14 cellular contexts compared by ENCODE assay signal in genomic region chr3:101043687-101044078, GRCh38. TPM values are rescaled to one million over a fixed set of nuclear protein-coding genes. Genes with fewer than 3 reads are reported as not detected.
A peak's percentile ranks its signal among the peaks of the same experiment; 100 is the strongest.
DNase-seq lines count a peak whose midpoint lies in the region; ATAC-seq and TF ChIP-seq lines count a peak whose summit lies in the region.
"Had no signal": no experiment of that assay in that cellular context is flagged by ENCODE, and none has a peak within 500 bp of the region (broad histone marks: within the 10 kb centered on the region; RNA-seq: fewer than 3 reads in every experiment).

No MANE protein-coding gene starts in this region.

- no peak for TF ChIP-seq RAD21 in IMR-90 (IDR thresholded peaks at IDR 0.05; ENCODE audit: low read length)

- no peak overlapping the region for H2AK5ac ChIP-seq in IMR-90 (ENCODE audit: low read depth, low read length)

- H3K56ac ChIP-seq in IMR-90 (ENCODE audit: extremely low read depth, insufficient read depth, low read length) = no peak overlapping the region

- H2AFZ ChIP-seq in IMR-90 (replicated peaks; ENCODE audit: low read length, poor library complexity) = no peak overlapping the region

- no peaks in the 10 kb centered on the region for H4K20me1 ChIP-seq in IMR-90 (ENCODE audit: insufficient read depth, low read length)

- H4K8ac ChIP-seq in IMR-90 (ENCODE audit: low read depth in 2 of 2, low read length in 2 of 2) = no peak overlapping the region

- H3K27ac Mint-ChIP-seq in natural killer cell = no peak overlapping the region
- H3K27ac Mint-ChIP-seq: CD4-positive, alpha-beta T cell; H9 had no signal

- intact Hi-C loops in IMR-90 (cut with micrococcal nuclease) = no loop called here
- intact Hi-C loops in natural killer cell (cut with micrococcal nuclease) = no loop called here

- H3K36me3 Mint-ChIP-seq in natural killer cell = no peaks in the 10 kb centered on the region

- H3K4me1 ChIP-seq in IMR-90 (ENCODE audit: control insufficient read depth, insufficient read depth, low read length) (peaks cover 1% of the 10 kb centered on the region; the same call in 1 of the 2 replicates), SJCRH30 (peaks cover 27% of the 10 kb centered on the region), skeletal muscle satellite cell (ENCODE audit: control insufficient read depth, insufficient read depth, low read length) (peaks cover 30% of the 10 kb centered on the region)
- H3K4me1 ChIP-seq: Caco-2 had no signal

- H3K4me3 ChIP-seq in IMR-90 (ENCODE audit: insufficient read depth, low read depth, low read length) (no peak overlapping the region), SJCRH30 (no peak overlapping the region), skeletal muscle satellite cell (ENCODE audit: low read length) (no peak overlapping the region)

- ATAC-seq in IMR-90 (ENCODE audit: low read depth) (peak; percentile 62), natural killer cell (no peak), HG02938 (IDR thresholded peaks at IDR 0.05; ENCODE audit: unreplicated experiment) (no peak)

- H3K23ac ChIP-seq in IMR-90 (ENCODE audit: low read depth, low read length) = no peak overlapping the region

- H2AK9ac ChIP-seq in IMR-90 (replicated peaks; ENCODE audit: low read depth, low read length, poor library complexity) = no peak overlapping the region

- H3K18ac ChIP-seq in IMR-90 (ENCODE audit: low read depth, low read length) = no peak overlapping the region

- BruUV-seq in IMR-90 (replicated peaks; lab: Mats Ljungman, UMichigan) = no TSS peak

- H2BK15ac ChIP-seq in IMR-90 (ENCODE audit: low read depth, low read length) = no peak overlapping the region

- no peak overlapping the region for H3K4me3 Mint-ChIP-seq in natural killer cell
- H3K4me3 Mint-ChIP-seq: CD4-positive, alpha-beta T cell; H9 had no signal

- H2BK5ac ChIP-seq in IMR-90 (ENCODE audit: low read depth, low read length, poor library complexity, severe bottlenecking) = peak overlapping the region; percentile 54

- TF ChIP-seq POLR2A in IMR-90 (IDR thresholded peaks at IDR 0.05; ENCODE audit: low read depth, low read length) = no peak

- H3K9ac ChIP-seq in IMR-90 (ENCODE audit: low read depth, low read length) = no peak overlapping the region
- peak overlapping the region; percentile 51 for H3K9ac ChIP-seq in skeletal muscle satellite cell (ENCODE audit: low read depth, low read length)

- peaks cover 12% of the 10 kb centered on the region in 2 donors for H3K9me3 Mint-ChIP-seq in natural killer cell
- H3K9me3 Mint-ChIP-seq: CD4-positive, alpha-beta T cell had no signal

- no peaks in the 10 kb centered on the region for H3K9me3 ChIP-seq in IMR-90 (ENCODE audit: control insufficient read depth, insufficient read depth, low read length)
- H3K9me3 ChIP-seq in SJCRH30 (replicated peaks) = 0 out of 2 replicates have a peak, but pooled peaks cover 4% of the 10 kb centered on the region
- H3K9me3 ChIP-seq in skeletal muscle satellite cell (replicated peaks; ENCODE audit: low read length) = no peaks in the 10 kb centered on the region
- H3K9me3 ChIP-seq: Caco-2 had no signal

- H3K4me2 ChIP-seq in IMR-90 (ENCODE audit: low read depth, low read length) = no peak overlapping the region
- H3K4me2 ChIP-seq in skeletal muscle satellite cell (ENCODE audit: low read length) = peak overlapping the region; percentile 42

- dilution Hi-C loops in IMR-90 (cut with HindIII; ENCODE audit: low sequenced_read_pairs, unreplicated experiment) = no loop called here

- no peaks in the 10 kb centered on the region for H3K27me3 ChIP-seq in IMR-90 (ENCODE audit: control insufficient read depth, insufficient read depth, low read length)
- no peaks in the 10 kb centered on the region for H3K27me3 ChIP-seq in SJCRH30
- H3K27me3 ChIP-seq in skeletal muscle satellite cell (ENCODE audit: control insufficient read depth, insufficient read depth, low read length) = no peaks in the 10 kb centered on the region

- DNase-seq in IMR-90 (no peak), SJCRH30 (peak; percentile 39 to 57), iris pigment epithelial cell (ENCODE audit: low read depth) (peak; percentile 34), natural killer cell (no peak), NCI-H2196 treated with DMSO at 0.1 percent for 48 hours (lab: John Stamatoyannopoulos, UW; ENCODE audit: unreplicated experiment) (no peak), NCI-H524 treated with DMSO at 0.1 percent for 48 hours (lab: John Stamatoyannopoulos, UW) (no peak)
- DNase-seq: AML-193; Caco-2; CD4-positive, alpha-beta T cell; H9 had no signal

- no peak overlapping the region for H3K14ac ChIP-seq in IMR-90 (replicated peaks; ENCODE audit: low read depth, low read length)

- POLR2A ChIA-PET in IMR-90 (lab: Charles Lee; ENCODE audit: unreplicated experiment) = no interaction called here

- H3K79me1 ChIP-seq in IMR-90 (ENCODE audit: low read depth in 1 of 2, low read length in 2 of 2) = no peaks in the 10 kb centered on the region

- no peak overlapping the region for H4K91ac ChIP-seq in IMR-90 (ENCODE audit: insufficient read depth, low read depth, low read length)

- H3K27me3 Mint-ChIP-seq in natural killer cell (ENCODE audit: low read depth in 2 of 2) = peaks cover 0 to 2% of the 10 kb centered on the region in 2 donors

- H4K5ac ChIP-seq in IMR-90 (ENCODE audit: low read depth, low read length) = no peak overlapping the region

- no peak overlapping the region for H2BK20ac ChIP-seq in IMR-90 (ENCODE audit: low read depth, low read length)

- in situ Hi-C loops in IMR-90 (cut with MboI; ENCODE audit: low sequenced_read_pairs) = no loop called here

- no peak overlapping the region for H3K27ac ChIP-seq in IMR-90 (ENCODE audit: insufficient read depth, low read length)
- H3K27ac ChIP-seq in SJCRH30 = no peak overlapping the region; the same call in 1 of the 2 replicates
- H3K27ac ChIP-seq: C4-2B had no signal

- H2BK120ac ChIP-seq in IMR-90 (ENCODE audit: low read depth, low read length) = no peak overlapping the region

- no peaks in the 10 kb centered on the region for H3K4me1 Mint-ChIP-seq in natural killer cell

- WGBS in IMR-90 (ENCODE audit: extremely low coverage in 2 of 2, insufficient read length in 1 of 2), 2 experiments = no CpG with 5 or more reads among the region's 2 CpGs

- H3K9me1 ChIP-seq in IMR-90 (ENCODE audit: insufficient read depth, low read length) = no peaks in the 10 kb centered on the region

- no peaks in the 10 kb centered on the region for H3K36me3 ChIP-seq in IMR-90 (ENCODE audit: control insufficient read depth, insufficient read depth, low read length)
- no peaks in the 10 kb centered on the region for H3K36me3 ChIP-seq in SJCRH30
- H3K36me3 ChIP-seq in skeletal muscle satellite cell (ENCODE audit: insufficient read depth, low read length) = no peaks in the 10 kb centered on the region

- CTCF ChIA-PET in IMR-90 (lab: Yijun Ruan, JAX) = no interaction called here

- no peak overlapping the region for H3K4ac ChIP-seq in IMR-90 (ENCODE audit: low read depth, low read length)

- TF ChIP-seq CTCF in IMR-90 (conservative IDR thresholded peaks at IDR 0.05; ENCODE audit: low read depth, low read length) = no peak
- TF ChIP-seq CTCF in natural killer cell (IDR thresholded peaks at IDR 0.05) = no peak

TF ChIP-seq in IMR-90, 13 proteins besides CTCF, POLR2A, EP300 and RAD21:
- TF ChIP-seq MAZ (IDR thresholded peaks at IDR 0.05; ENCODE audit: borderline replicate concordance, low read depth, low read length) = no peak
- TF ChIP-seq NFE2L2 (IDR thresholded peaks at IDR 0.05; ENCODE audit: low read depth, low read length) = no peak
- no peak for TF ChIP-seq RFX5 (IDR thresholded peaks at IDR 0.05; ENCODE audit: low read depth, low read length)
- no peak for TF ChIP-seq FOS (IDR thresholded peaks at IDR 0.05; ENCODE audit: low read depth, low read length)
- TF ChIP-seq MXI1 (IDR thresholded peaks at IDR 0.05; ENCODE audit: borderline replicate concordance, low read depth, low read length) = no peak
- TF ChIP-seq CEBPB (IDR thresholded peaks at IDR 0.05; ENCODE audit: low read depth, low read length) = no peak
- no peak for TF ChIP-seq BHLHE40 (IDR thresholded peaks at IDR 0.05; ENCODE audit: low read depth, low read length)
- no peak for TF ChIP-seq ELK1 (IDR thresholded peaks at IDR 0.05; ENCODE audit: borderline replicate concordance, low read depth, low read length)
- TF ChIP-seq SMC3 (IDR thresholded peaks at IDR 0.05; ENCODE audit: low read depth, low read length) = no peak
- TF ChIP-seq MAFK (IDR thresholded peaks at IDR 0.05; ENCODE audit: low read depth, low read length) = no peak
- TF ChIP-seq CHD1 (IDR thresholded peaks at IDR 0.05; ENCODE audit: low read depth, low read length) = no peak
- TF ChIP-seq USF2 (IDR thresholded peaks at IDR 0.05; ENCODE audit: low read depth, low read length) = no peak
- no peak for TF ChIP-seq RCOR1 (IDR thresholded peaks at IDR 0.05; ENCODE audit: insufficient replicate concordance, low read length)

RNA-seq across cellular contexts. Expression of gene ABI3BP, which starts 50.5 kb away (rescaled TPM):
- total RNA-seq in IMR-90 (2012; rRNA removed) (3.0 and 4.2 TPM in 2 replicates), natural killer cell (not detected)
- polyA plus RNA-seq in IMR-90 (2012; rRNA removed) = 23.6 and 26.7 TPM in 2 replicates
- polyA plus RNA-seq in IMR-90 (2012; cell fraction: cytosol; rRNA removed) = 6.6 and 9.1 TPM in 2 replicates
- polyA plus RNA-seq in IMR-90 (2012; cell fraction: nucleus; rRNA removed; ENCODE audit: low replicate concordance) = 12.3 and 46.3 TPM in 2 replicates
- 0.61 and 0.63 TPM in 2 replicates for total RNA-seq in SJCRH30 (2014; rRNA removed; shearing (Covaris generic))
- 81.9 and 192 TPM in 2 replicates for total RNA-seq in skeletal muscle satellite cell (2012; rRNA removed)
- total RNA-seq: Caco-2; CD4-positive, alpha-beta T cell; HT-29 had no signal

Comparison
In these comparisons a context has a peak if more than half of its experiments do, and no peak if none do; other contexts are left out.
1. DNase-seq: peak in SJCRH30 (2 of 2) and iris pigment epithelial cell (single experiment); none in IMR-90 (single experiment), natural killer cell (single experiment), NCI-H2196 treated with DMSO at 0.1 percent for 48 hours (single experiment) and NCI-H524 treated with DMSO at 0.1 percent for 48 hours (single experiment).